8 cellular contexts compared by ENCODE assay signal in genomic region chr12:89461649-89462612, GRCh38.
DNase-seq lines count a peak whose midpoint lies in the region; ATAC-seq and TF ChIP-seq lines count a peak whose summit lies in the region.

No MANE protein-coding gene starts in this region.

- CTCF ChIA-PET in activated naive CD4-positive, alpha-beta T cell treated with anti-CD3 and anti-CD28 coated beads, Interleukin-2, amount 10 ng/mL, durations not matched to agents 7 days and 5 days (lab: Charles Lee) = interaction anchor here (0.7 to 7.9 kb wide), 35 partner anchors 9 to 450 kb away, joined by 3 to 123 read pairs (median 4); partner anchors contain the start of genes DUSP6 and GALNT4
- CTCF ChIA-PET in HEK293T (lab: Yijun Ruan, JAX) = interaction anchor here (0.6 to 2.4 kb wide), 5 partner anchors 11 to 444 kb away, joined by 3 to 12 read pairs (median 4); no protein-coding TSS in a partner anchor

- H3K27ac Mint-ChIP-seq in activated naive CD4-positive, alpha-beta T cell treated with anti-CD3 and anti-CD28 coated beads, Interleukin-2, amount 10 ng/mL, durations not matched to agents 7 days and 5 days = peak overlapping the region; percentile 43
- peak overlapping the region; percentile 50 for H3K27ac Mint-ChIP-seq in memory B cell

- TF ChIP-seq CTCF in RWPE2 (IDR thresholded peaks at IDR 0.05; ENCODE audit: poor library complexity, severe bottlenecking) (peak; percentile 80), uterus (IDR thresholded peaks at IDR 0.05) (peak; percentile 58 to 81 (median 72))

- peak overlapping the region; percentile 53 for H3K4me3 Mint-ChIP-seq in activated naive CD4-positive, alpha-beta T cell treated with anti-CD3 and anti-CD28 coated beads, Interleukin-2, amount 10 ng/mL, durations not matched to agents 7 days and 5 days
- peak overlapping the region; percentile 40 for H3K4me3 Mint-ChIP-seq in memory B cell

- no peak for DNase-seq in activated naive CD4-positive, alpha-beta T cell treated with anti-CD3 and anti-CD28 coated beads, Interleukin-2, amount 10 ng/mL, durations not matched to agents 7 days and 5 days
- DNase-seq in activated naive CD4-positive, alpha-beta T cell (lab: John Stamatoyannopoulos, UW) = no peak
- peak; percentile 45 for DNase-seq in HEK293T (ENCODE audit: extremely low spot score)
- peak; percentile 64 for DNase-seq in M059J (ENCODE audit: low read depth)
- DNase-seq in RWPE2 (ENCODE audit: low spot score) = no peak
- peak; percentile 85 for DNase-seq in dermis blood vessel endothelial cell
- DNase-seq in memory B cell (ENCODE audit: low spot score in 2 of 2) = peak in 1 of 2 donors; percentile 47
- no peak for DNase-seq in uterus

- H3K27me3 Mint-ChIP-seq in activated naive CD4-positive, alpha-beta T cell treated with anti-CD3 and anti-CD28 coated beads, Interleukin-2, amount 10 ng/mL, durations not matched to agents 7 days and 5 days = no peaks in the 10 kb centered on the region
- no peaks in the 10 kb centered on the region for H3K27me3 Mint-ChIP-seq in memory B cell

- no peak for TF ChIP-seq POLR2A in uterus (IDR thresholded peaks at IDR 0.05)

- ATAC-seq in RWPE2 (ENCODE audit: low read depth) = peak; percentile 83
- peak; percentile 84 for ATAC-seq in memory B cell (ENCODE audit: low read depth)

- peaks cover 36% of the 10 kb centered on the region for H3K36me3 Mint-ChIP-seq in activated naive CD4-positive, alpha-beta T cell treated with anti-CD3 and anti-CD28 coated beads, Interleukin-2, amount 10 ng/mL, durations not matched to agents 7 days and 5 days
- peaks cover 12% of the 10 kb centered on the region for H3K36me3 Mint-ChIP-seq in memory B cell

- no peaks in the 10 kb centered on the region for H3K9me3 Mint-ChIP-seq in activated naive CD4-positive, alpha-beta T cell treated with anti-CD3 and anti-CD28 coated beads, Interleukin-2, amount 10 ng/mL, durations not matched to agents 7 days and 5 days
- H3K9me3 Mint-ChIP-seq in memory B cell = no peaks in the 10 kb centered on the region

- H3K9me3 ChIP-seq in RWPE2 (ENCODE audit: severe bottlenecking) (no peaks in the 10 kb centered on the region), uterus (no peaks in the 10 kb centered on the region)

- POLR2A ChIA-PET in HEK293T (lab: Yijun Ruan, JAX) = no interaction called here

- H3K27me3 ChIP-seq in RWPE2 (ENCODE audit: insufficient read depth, poor library complexity, severe bottlenecking) = no peaks in the 10 kb centered on the region
- no peaks in the 10 kb centered on the region for H3K27me3 ChIP-seq in uterus

- H3K36me3 ChIP-seq in RWPE2 (ENCODE audit: low read depth) (peaks cover 20% of the 10 kb centered on the region; the same call in 1 of the 2 replicates), uterus (no peaks in the 10 kb centered on the region)

- H3K27ac ChIP-seq in RWPE2 (ENCODE audit: poor library complexity, severe bottlenecking) (peak overlapping the region; percentile 33), uterus (peak overlapping the region; percentile 51 to 59)

- intact Hi-C loops in uterus (cut with DNase I; ENCODE audit: low total_unique reads) = loop anchor here (5.0 kb wide), 1 partner anchor 445 kb away; no protein-coding TSS in a partner anchor

- H3K4me1 ChIP-seq in RWPE2 (ENCODE audit: insufficient read depth, poor library complexity, severe bottlenecking) (peaks cover 30% of the 10 kb centered on the region), uterus (no peaks in the 10 kb centered on the region)

- H3K4me3 ChIP-seq in RWPE2 (ENCODE audit: severe bottlenecking) = no peak overlapping the region
- no peak overlapping the region for H3K4me3 ChIP-seq in uterus

- H3K4me1 Mint-ChIP-seq in activated naive CD4-positive, alpha-beta T cell treated with anti-CD3 and anti-CD28 coated beads, Interleukin-2, amount 10 ng/mL, durations not matched to agents 7 days and 5 days = peaks cover 47% of the 10 kb centered on the region
- peaks cover 4% of the 10 kb centered on the region for H3K4me1 Mint-ChIP-seq in memory B cell

TF ChIP-seq in HEK293T, 16 proteins besides CTCF, POLR2A, EP300 and RAD21:
- TF ChIP-seq ELF4 (IDR thresholded peaks at IDR 0.05) (no peak), ZNF384 (IDR thresholded peaks at IDR 0.05) (no peak), SUZ12 (IDR thresholded peaks at IDR 0.05) (no peak), FOXA1 (IDR thresholded peaks at IDR 0.05) (no peak), HDGF (IDR thresholded peaks at IDR 0.05; ENCODE audit: borderline replicate concordance) (no peak), NFRKB (IDR thresholded peaks at IDR 0.05) (no peak), ARNT (IDR thresholded peaks at IDR 0.05) (no peak), FOXM1 (IDR thresholded peaks at IDR 0.05; ENCODE audit: borderline replicate concordance) (no peak)

Comparison
In these comparisons a context has a peak if more than half of its experiments do, and no peak if none do; other contexts are left out.
1. DNase-seq: peak in HEK293T (single experiment), M059J (single experiment) and dermis blood vessel endothelial cell (single experiment); none in activated naive CD4-positive, alpha-beta T cell treated with anti-CD3 and anti-CD28 coated beads, Interleukin-2, amount 10 ng/mL, durations not matched to agents 7 days and 5 days (single experiment), activated naive CD4-positive, alpha-beta T cell (0 of 4), RWPE2 (single experiment) and uterus (0 of 2).